8 cellular contexts compared by ENCODE assay signal in the genomic region with DNA sequence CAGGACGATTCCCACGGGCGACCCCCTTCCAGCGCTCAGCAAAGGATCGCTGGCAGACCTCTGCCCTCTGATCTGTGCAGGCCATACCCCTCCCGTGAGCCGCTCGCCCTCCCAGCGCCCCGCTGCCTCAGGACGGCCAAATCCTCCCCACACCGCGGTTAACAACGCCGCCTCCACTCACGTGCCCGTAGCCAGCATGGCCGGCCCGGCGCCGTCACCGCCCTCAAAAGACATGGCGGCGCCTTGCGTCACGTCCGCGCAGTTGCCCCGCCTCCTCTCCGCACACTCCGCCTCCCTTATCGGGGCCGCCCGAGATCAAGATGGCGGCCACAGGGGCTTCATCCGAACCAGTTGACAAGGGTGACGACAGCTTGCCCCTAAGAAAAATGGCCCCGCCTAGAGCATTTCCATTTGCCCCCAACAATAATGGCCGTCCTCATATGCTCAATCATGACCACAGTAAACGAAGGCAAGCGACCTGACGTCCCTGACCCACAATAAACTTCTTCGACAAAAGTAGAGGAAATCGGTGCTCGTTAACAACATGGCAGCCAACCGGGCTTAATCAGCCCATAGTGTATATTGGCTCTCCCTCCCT. TPM values are rescaled to one million over a fixed set of nuclear protein-coding genes. Genes with fewer than 3 reads are reported as not detected.
DNase-seq lines count a peak whose midpoint lies in the region; ATAC-seq and TF ChIP-seq lines count a peak whose summit lies in the region.

No MANE protein-coding gene starts in this region.

- no peak for TF ChIP-seq POLR2A in stomach (IDR thresholded peaks at IDR 0.05)

- H3K27ac Mint-ChIP-seq in GM23338, result no peak overlapping the region
- H3K27ac Mint-ChIP-seq in activated T-helper 17 cell treated with anti-CD3 and anti-CD28 coated beads, Interleukin-2, amount 50 U/mL, for 72 hours, result no peak overlapping the region

- TF ChIP-seq EP300 in neural cell (conservative IDR thresholded peaks at IDR 0.05; ENCODE audit: poor library complexity, severe bottlenecking) (no peak), stomach (IDR thresholded peaks at IDR 0.05) (no peak)

- peaks cover 8% of the 10 kb centered on the region for H4K20me1 ChIP-seq in GM23338 (replicated peaks; ENCODE audit: insufficient read depth)
- no peaks in the 10 kb centered on the region for H4K20me1 ChIP-seq in neural cell (ENCODE audit: insufficient read depth)

- no peak overlapping the region; the same call in 1 of the 2 replicates for H2AFZ ChIP-seq in GM23338
- H2AFZ ChIP-seq in neural cell (ENCODE audit: low read depth, low read length), result peak overlapping the region; percentile 51

- DNase-seq in Daoy (ENCODE audit: low read depth), result peak; percentile 99
- peak; percentile 98 for DNase-seq in GM23338 (ENCODE audit: low spot score)
- peak; percentile 98 for DNase-seq in LNCaP clone FGC (ENCODE audit: low read depth)
- DNase-seq in RPMI7951 (ENCODE audit: low read depth), result peak; percentile 97
- DNase-seq in fibroblast of the aortic adventitia (ENCODE audit: low read depth), result peak; percentile 100
- DNase-seq in stomach, result peak; percentile 99

- H3F3A ChIP-seq in GM23338 (replicated peaks; ENCODE audit: low read depth) (peaks cover 21% of the 10 kb centered on the region; the same call in 1 of the 2 replicates), neural cell (ENCODE audit: insufficient read depth, low read length, poor library complexity, severe bottlenecking) (no peaks in the 10 kb centered on the region)

- peaks cover 27% of the 10 kb centered on the region for H3K4me1 Mint-ChIP-seq in GM23338
- peaks cover 13% of the 10 kb centered on the region for H3K4me1 Mint-ChIP-seq in activated T-helper 17 cell treated with anti-CD3 and anti-CD28 coated beads, Interleukin-2, amount 50 U/mL, for 72 hours

- no peaks in the 10 kb centered on the region for H3K9me3 ChIP-seq in neural cell (ENCODE audit: low read length)
- H3K9me3 ChIP-seq in stomach, result no peaks in the 10 kb centered on the region

- no peaks in the 10 kb centered on the region; the same call in 2 of the 3 replicates for H3K9me3 Mint-ChIP-seq in GM23338
- no peaks in the 10 kb centered on the region for H3K9me3 Mint-ChIP-seq in activated T-helper 17 cell treated with anti-CD3 and anti-CD28 coated beads, Interleukin-2, amount 50 U/mL, for 72 hours

- peak overlapping the region; percentile 99 for H3K27ac ChIP-seq in GM23338 (ENCODE audit: low read depth)
- peak overlapping the region; percentile 93 for H3K27ac ChIP-seq in neural cell (ENCODE audit: low read length)
- H3K27ac ChIP-seq in stomach, result peak overlapping the region; percentile 96 to 100 (median 98)

- intact Hi-C loops in stomach (cut with DNase I; ENCODE audit: low total_unique reads), result no loop called here

- H3K36me3 Mint-ChIP-seq in GM23338 (ENCODE audit: low read depth), result peaks cover 44% of the 10 kb centered on the region
- peaks cover 68% of the 10 kb centered on the region for H3K36me3 Mint-ChIP-seq in activated T-helper 17 cell treated with anti-CD3 and anti-CD28 coated beads, Interleukin-2, amount 50 U/mL, for 72 hours (ENCODE audit: low read depth)

- peaks cover 17% of the 10 kb centered on the region for H3K27me3 Mint-ChIP-seq in GM23338 (ENCODE audit: insufficient read depth, low read depth, poor library complexity)
- H3K27me3 Mint-ChIP-seq in activated T-helper 17 cell treated with anti-CD3 and anti-CD28 coated beads, Interleukin-2, amount 50 U/mL, for 72 hours, result no peaks in the 10 kb centered on the region

- 0 to 1% (median 0%) methylated on average over 28 to 46 of the region's 46 CpGs for WGBS in stomach, 5 donors

- TF ChIP-seq CTCF in GM23338 (conservative IDR thresholded peaks at IDR 0.05; ENCODE audit: low read depth in 2 of 2) (no peak), LNCaP clone FGC (IDR thresholded peaks at IDR 0.05; ENCODE audit: control insufficient read depth, extremely low read depth, insufficient read depth) (no peak), fibroblast of the aortic adventitia (IDR thresholded peaks at IDR 0.05; ENCODE audit: insufficient read depth, low read length) (no peak), neural cell (IDR thresholded peaks at IDR 0.05; ENCODE audit: poor library complexity, severe bottlenecking) (peak; percentile 17), stomach (IDR thresholded peaks at IDR 0.05) (no peak)

- H3K27me3 ChIP-seq in GM23338 (ENCODE audit: insufficient read depth), result no peaks in the 10 kb centered on the region
- H3K27me3 ChIP-seq in neural cell (ENCODE audit: insufficient read depth, low read depth, low read length), result no peaks in the 10 kb centered on the region
- no peaks in the 10 kb centered on the region for H3K27me3 ChIP-seq in stomach

- H3K9me2 ChIP-seq in GM23338 (ENCODE audit: insufficient read depth) (no peaks in the 10 kb centered on the region), neural cell (ENCODE audit: insufficient read depth, low read length) (no peaks in the 10 kb centered on the region)

- peaks cover 24% of the 10 kb centered on the region; the same call in 1 of the 2 replicates for H3K36me3 ChIP-seq in GM23338 (ENCODE audit: insufficient read depth)
- no peaks in the 10 kb centered on the region for H3K36me3 ChIP-seq in neural cell (ENCODE audit: insufficient read depth, low read length)
- peaks cover 18 to 53% (median 46%) of the 10 kb centered on the region in 4 donors for H3K36me3 ChIP-seq in stomach

- peak; percentile 61 for ATAC-seq in GM23338
- ATAC-seq in activated T-helper 17 cell treated with anti-CD3 and anti-CD28 coated beads, Interleukin-2, amount 50 U/mL, for 72 hours (replicated peaks), result peak; percentile 57

- H3K79me2 ChIP-seq in GM23338 (replicated peaks; ENCODE audit: insufficient read depth) (peaks cover 38% of the 10 kb centered on the region), neural cell (replicated peaks; ENCODE audit: insufficient read depth, low read length) (peaks cover 14% of the 10 kb centered on the region)

- peak overlapping the region; percentile 97 for H3K9ac ChIP-seq in neural cell (ENCODE audit: low read length)

- H3K4me2 ChIP-seq in GM23338, result peak overlapping the region; percentile 95
- peak overlapping the region; percentile 81 for H3K4me2 ChIP-seq in neural cell (ENCODE audit: low read length)

- H3K4me1 ChIP-seq in GM23338 (ENCODE audit: insufficient read depth), result peaks cover 16% of the 10 kb centered on the region; the same call in 1 of the 2 replicates
- H3K4me1 ChIP-seq in stomach, result peaks cover 23 to 53% (median 37%) of the 10 kb centered on the region in 4 donors

- no peak for TF ChIP-seq RAD21 in neural cell (conservative IDR thresholded peaks at IDR 0.05)

- peak overlapping the region; percentile 63 for H3K4me3 ChIP-seq in GM23338
- peak overlapping the region; percentile 85 for H3K4me3 ChIP-seq in LNCaP clone FGC (ENCODE audit: low read depth, low read length)
- peak overlapping the region; percentile 100 for H3K4me3 ChIP-seq in fibroblast of the aortic adventitia (ENCODE audit: low read depth, low read length)
- peak overlapping the region; percentile 75 for H3K4me3 ChIP-seq in neural cell (ENCODE audit: low read length)
- H3K4me3 ChIP-seq in stomach, result peak overlapping the region; percentile 73 to 100 (median 92)

- no peak overlapping the region for H3K4me3 Mint-ChIP-seq in GM23338
- H3K4me3 Mint-ChIP-seq in activated T-helper 17 cell treated with anti-CD3 and anti-CD28 coated beads, Interleukin-2, amount 50 U/mL, for 72 hours, result no peak overlapping the region

RNA-seq across cellular contexts. Expression of a gene that starts 0.6 kb away (rescaled TPM):
- total RNA-seq in Daoy (2014; rRNA removed; shearing (Covaris generic)), result 9.6 and 10.5 TPM in 2 replicates
- total RNA-seq in GM23338 (2014; rRNA removed; shearing (Covaris generic)), result 15.7 and 21.5 TPM in 2 replicates
- polyA plus RNA-seq in GM23338 (2016; fragmentation: Nextera tagmentation; extraction: Ambion mirVana) (28.0 and 28.6 TPM in 2 replicates), neural cell (4.8 and 7.4 TPM in 2 replicates), stomach (10 to 100 TPM; 35.5 to 41.0 (median 38.3) TPM)
- total RNA-seq in RPMI7951 (2014; rRNA removed; shearing (Covaris generic)), result 10.8 and 15.3 TPM in 2 replicates
- 10 to 100 TPM; 33.8 to 72.8 TPM for total RNA-seq in activated T-helper 17 cell treated with anti-CD3 and anti-CD28 coated beads, Interleukin-2, amount 50 U/mL, for 72 hours
- total RNA-seq in fibroblast of the aortic adventitia (ENCODE audit: low replicate concordance) (14.4 and 20.6 TPM in 2 replicates), stomach (10 to 100 TPM in 4 of 5 donors, 1 to 10 TPM in 1; 3.5 to 63.7 (median 10.7) TPM)
- polyA minus RNA-seq in neural cell, result 5.4 and 6.8 TPM in 2 replicates

RNA-seq across cellular contexts. Expression of a gene that starts 1.0 kb away (rescaled TPM):
- 5.9 and 8.1 TPM in 2 replicates for total RNA-seq in Daoy (2014; rRNA removed; shearing (Covaris generic))
- 12.1 and 19.3 TPM in 2 replicates for total RNA-seq in GM23338 (2014; rRNA removed; shearing (Covaris generic))
- polyA plus RNA-seq in GM23338 (2016; fragmentation: Nextera tagmentation; extraction: Ambion mirVana) (39.5 and 43.1 TPM in 2 replicates), neural cell (13.1 and 13.2 TPM in 2 replicates), stomach (10 to 100 TPM; 33.5 to 33.6 (median 33.6) TPM)
- 10.3 and 12.3 TPM in 2 replicates for total RNA-seq in RPMI7951 (2014; rRNA removed; shearing (Covaris generic))
- 10 to 100 TPM; 21.4 to 57.4 TPM for total RNA-seq in activated T-helper 17 cell treated with anti-CD3 and anti-CD28 coated beads, Interleukin-2, amount 50 U/mL, for 72 hours
- total RNA-seq in fibroblast of the aortic adventitia (ENCODE audit: low replicate concordance) (16.3 and 17.1 TPM in 2 replicates), stomach (10 to 100 TPM; 10.5 to 77.1 (median 42.4) TPM)
- polyA minus RNA-seq in neural cell, result 9.3 and 10.5 TPM in 2 replicates

RNA-seq across cellular contexts. Expression of a gene that starts 9.1 kb away (rescaled TPM):
- 36.9 and 38.4 TPM in 2 replicates for total RNA-seq in Daoy (2014; rRNA removed; shearing (Covaris generic))
- 81.4 and 99.6 TPM in 2 replicates for total RNA-seq in GM23338 (2014; rRNA removed; shearing (Covaris generic))
- 109 and 112 TPM in 2 replicates for polyA plus RNA-seq in GM23338 (2016; fragmentation: Nextera tagmentation; extraction: Ambion mirVana)
- 22.7 and 29.7 TPM in 2 replicates for total RNA-seq in RPMI7951 (2014; rRNA removed; shearing (Covaris generic))
- 100 to 1,000 TPM; 100 to 111 TPM for total RNA-seq in activated T-helper 17 cell treated with anti-CD3 and anti-CD28 coated beads, Interleukin-2, amount 50 U/mL, for 72 hours
- total RNA-seq in fibroblast of the aortic adventitia (ENCODE audit: low replicate concordance), result 42.3 and 58.3 TPM in 2 replicates
- 43.1 and 43.6 TPM in 2 replicates for polyA plus RNA-seq in neural cell
- polyA minus RNA-seq in neural cell, result 25.8 and 33.6 TPM in 2 replicates
- 100 to 1,000 TPM in 3 of 5 donors, 10 to 100 TPM in 2; 30.3 to 208 (median 115) TPM for total RNA-seq in stomach
- 10 to 100 TPM; 38.9 to 69.7 (median 39.7) TPM for polyA plus RNA-seq in stomach

RNA-seq across cellular contexts. Expression of a gene that starts 20.2 kb away (rescaled TPM):
- 9.1 and 9.3 TPM in 2 replicates for total RNA-seq in Daoy (2014; rRNA removed; shearing (Covaris generic))
- 0.50 and 0.69 TPM in 2 replicates for total RNA-seq in GM23338 (2014; rRNA removed; shearing (Covaris generic))
- 0.57 and 0.60 TPM in 2 replicates for polyA plus RNA-seq in GM23338 (2016; fragmentation: Nextera tagmentation; extraction: Ambion mirVana)
- 0.39 and 1.3 TPM in 2 replicates for total RNA-seq in RPMI7951 (2014; rRNA removed; shearing (Covaris generic))
- total RNA-seq in activated T-helper 17 cell treated with anti-CD3 and anti-CD28 coated beads, Interleukin-2, amount 50 U/mL, for 72 hours, result 100 to 1,000 TPM in 1 of 2 donors, 10 to 100 TPM in 1; 42.0 to 177 TPM
- total RNA-seq in fibroblast of the aortic adventitia (ENCODE audit: low replicate concordance), result 1.1 TPM in 1 of 2 replicates, not detected in the other
- polyA plus RNA-seq in neural cell, result not detected in 2 replicates
- not detected in 2 replicates for polyA minus RNA-seq in neural cell
- under 1 TPM in 3 of 5 donors, not detected in 2; 0.45 to 0.73 (median 0.58) TPM for total RNA-seq in stomach
- polyA plus RNA-seq in stomach, result 1 to 10 TPM in 1 of 3 donors, under 1 TPM in 2; 0.56 to 1.1 (median 0.76) TPM

RNA-seq across cellular contexts. Expression of a gene that starts 25.6 kb away (rescaled TPM):
- total RNA-seq in Daoy (2014; rRNA removed; shearing (Covaris generic)), result 61.2 and 67.8 TPM in 2 replicates
- 194 and 209 TPM in 2 replicates for total RNA-seq in GM23338 (2014; rRNA removed; shearing (Covaris generic))
- polyA plus RNA-seq in GM23338 (2016; fragmentation: Nextera tagmentation; extraction: Ambion mirVana) (188 and 225 TPM in 2 replicates), neural cell (199 and 288 TPM in 2 replicates), stomach (100 to 1,000 TPM; 117 to 131 (median 118) TPM)
- 89.9 and 100 TPM in 2 replicates for total RNA-seq in RPMI7951 (2014; rRNA removed; shearing (Covaris generic))
- total RNA-seq in activated T-helper 17 cell treated with anti-CD3 and anti-CD28 coated beads, Interleukin-2, amount 50 U/mL, for 72 hours, result 100 to 1,000 TPM in 1 of 2 donors, 10 to 100 TPM in 1; 82.7 to 109 TPM
- total RNA-seq in fibroblast of the aortic adventitia (ENCODE audit: low replicate concordance) (46.2 and 51.2 TPM in 2 replicates), stomach (100 to 1,000 TPM in 3 of 5 donors, 10 to 100 TPM in 2; 45.0 to 186 (median 102) TPM)
- 122 and 133 TPM in 2 replicates for polyA minus RNA-seq in neural cell

Comparison
In these comparisons a context has a peak if more than half of its experiments do, and no peak if none do; other contexts are left out.
1. Peak in every context shown above with its lines: DNase-seq, ATAC-seq, H3K4me3 ChIP-seq and H3K27ac ChIP-seq.